In genomic region chr13:52405767-52406494, GRCh38 we compare ENCODE assay signal across 8 cellular contexts. TPM values are rescaled to one million over a fixed set of nuclear protein-coding genes. Genes with fewer than 3 reads are reported as not detected.
DNase-seq lines count a peak whose midpoint lies in the region; ATAC-seq and TF ChIP-seq lines count a peak whose summit lies in the region.

Gene THSD1, minus strand, starts transcription at chr13:52406172. Its CDS starts 3,572 bp downstream, at chr13:52402600.

- WGBS in body of pancreas, 2 donors: 0 to 1% methylated on average over 13 to 43 of the region's 68 CpGs
- WGBS in sigmoid colon, 2 donors: 1% methylated on average over 68 of the region's 68 CpGs

- peaks cover 26% of the 10 kb centered on the region for H3K27me3 Mint-ChIP-seq in CD8-positive, alpha-beta T cell (ENCODE audit: low read depth)

- peak within 1 kb of the TSS; percentile 95 for H3K4me2 ChIP-seq in PC-3 (ENCODE audit: low read length)

- no peaks in the 10 kb centered on the region for H3K9me3 Mint-ChIP-seq in CD8-positive, alpha-beta T cell

- no peaks in the 10 kb centered on the region for H4K20me1 ChIP-seq in PC-3 (ENCODE audit: low read length)

- H3K27me3 ChIP-seq in CD8-positive, alpha-beta T cell (ENCODE audit: insufficient read depth, low read length): no peaks in the 10 kb centered on the region
- H3K27me3 ChIP-seq in PC-3 (ENCODE audit: low read length) (no peaks in the 10 kb centered on the region), body of pancreas (peaks cover 0 to 12% of the 10 kb centered on the region in 2 donors), iPS-15b (ENCODE audit: control insufficient read depth, insufficient read depth, low read length) (peaks cover 34% of the 10 kb centered on the region), sigmoid colon (peaks cover 0 to 22% (median 13%) of the 10 kb centered on the region in 3 donors)

- H3K4me3 Mint-ChIP-seq in CD8-positive, alpha-beta T cell: peak within 1 kb of the TSS; percentile 71

- H3K4me1 ChIP-seq in CD8-positive, alpha-beta T cell (ENCODE audit: insufficient read depth, low read length): peaks cover 21% of the 10 kb centered on the region
- peaks cover 4% of the 10 kb centered on the region; the same call in 1 of the 2 replicates for H3K4me1 ChIP-seq in PC-3 (ENCODE audit: insufficient read depth, low read length)
- H3K4me1 ChIP-seq in body of pancreas: peaks cover 13% of the 10 kb centered on the region
- H3K4me1 ChIP-seq in iPS-15b (ENCODE audit: control insufficient read depth, insufficient read depth, low read length): peaks cover 3% of the 10 kb centered on the region
- peaks cover 0 to 15% (median 12%) of the 10 kb centered on the region in 4 donors for H3K4me1 ChIP-seq in sigmoid colon

- no peaks in the 10 kb centered on the region for H3K9me3 ChIP-seq in CD8-positive, alpha-beta T cell (ENCODE audit: low read length)
- H3K9me3 ChIP-seq in PC-3 (ENCODE audit: low read length): no peaks in the 10 kb centered on the region
- no peaks in the 10 kb centered on the region for H3K9me3 ChIP-seq in body of pancreas
- no peaks in the 10 kb centered on the region for H3K9me3 ChIP-seq in iPS-15b (ENCODE audit: control insufficient read depth, insufficient read depth, low read length)
- H3K9me3 ChIP-seq in sigmoid colon: no peaks in the 10 kb centered on the region

- H3F3A ChIP-seq in PC-3 (ENCODE audit: low read length, unreplicated experiment): no peaks in the 10 kb centered on the region

- TF ChIP-seq POLR2A in body of pancreas (IDR thresholded peaks at IDR 0.05) (no peak), sigmoid colon (IDR thresholded peaks at IDR 0.05) (no peak)

- peak within 1 kb of the TSS; percentile 46 for H3K4me3 ChIP-seq in CD8-positive, alpha-beta T cell (ENCODE audit: low read depth, low read length)
- H3K4me3 ChIP-seq in PC-3 (ENCODE audit: low read length) (peak within 1 kb of the TSS; percentile 82), body of pancreas (no peak within 1 kb of the TSS), iPS-15b (ENCODE audit: low read depth, low read length) (peak within 1 kb of the TSS; percentile 45), sigmoid colon (peak within 1 kb of the TSS; percentile 20 to 50 (median 42))

- peak in 2 of 7 experiments; percentile 12 to 51 for DNase-seq in CD8-positive, alpha-beta T cell
- peak; percentile 8 for DNase-seq in GM19240 (ENCODE audit: insufficient read length, low spot score)
- DNase-seq in PC-3: peak; percentile 31
- peak; percentile 13 to 37 (median 28) for DNase-seq in body of pancreas
- peak; percentile 82 for DNase-seq in sigmoid colon
- DNase-seq in HPDE6-E6E7 (ENCODE audit: extremely low spot score): no peak
- DNase-seq in NCI-H1694 (lab: John Stamatoyannopoulos, UW): no peak

- H2AFZ ChIP-seq in PC-3 (ENCODE audit: low read length): peak within 1 kb of the TSS; percentile 92

- H3K4me1 Mint-ChIP-seq in CD8-positive, alpha-beta T cell (ENCODE audit: low read depth): peaks cover 28% of the 10 kb centered on the region

- TF ChIP-seq CTCF in CD8-positive, alpha-beta T cell (IDR thresholded peaks at IDR 0.05): no peak
- TF ChIP-seq CTCF in PC-3 (conservative IDR thresholded peaks at IDR 0.05; ENCODE audit: low read depth, low read length) (no peak), body of pancreas (IDR thresholded peaks at IDR 0.05) (no peak), sigmoid colon (IDR thresholded peaks at IDR 0.05) (no peak)

- POLR2A ChIA-PET in CD8-positive, alpha-beta T cell (lab: Charles Lee): no interaction called here
- POLR2A ChIA-PET in PC-3 (lab: Charles Lee; ENCODE audit: unreplicated experiment): no interaction called here

- H3K9ac ChIP-seq in PC-3 (ENCODE audit: low read length) (0 out of 2 replicates have a peak within 1 kb of the TSS, but pooled peaks have one; percentile 15), iPS-15b (ENCODE audit: low read depth, low read length) (no peak within 1 kb of the TSS)

- peaks cover 5% of the 10 kb centered on the region for H3K36me3 Mint-ChIP-seq in CD8-positive, alpha-beta T cell

- H3K79me2 ChIP-seq in PC-3 (ENCODE audit: low read length): no peaks in the 10 kb centered on the region

- no peaks in the 10 kb centered on the region for H3K9me2 ChIP-seq in PC-3 (replicated peaks; ENCODE audit: low read length)

- no peaks in the 10 kb centered on the region for H3K36me3 ChIP-seq in CD8-positive, alpha-beta T cell (ENCODE audit: insufficient read depth, low read length)
- no peaks in the 10 kb centered on the region for H3K36me3 ChIP-seq in PC-3 (ENCODE audit: low read depth, low read length)
- no peaks in the 10 kb centered on the region for H3K36me3 ChIP-seq in body of pancreas (replicated peaks in 1 of 2; ENCODE audit: insufficient read depth in 1 of 2, low read depth in 2 of 2)
- H3K36me3 ChIP-seq in iPS-15b (ENCODE audit: control insufficient read depth, insufficient read depth, low read length): no peaks in the 10 kb centered on the region
- peaks cover 0 to 17% (median 0%) of the 10 kb centered on the region in 4 donors for H3K36me3 ChIP-seq in sigmoid colon

- no peak within 1 kb of the TSS for H3K27ac ChIP-seq in CD8-positive, alpha-beta T cell (ENCODE audit: low read depth, low read length)
- no peak within 1 kb of the TSS for H3K27ac ChIP-seq in PC-3 (ENCODE audit: low read length)
- no peak within 1 kb of the TSS for H3K27ac ChIP-seq in body of pancreas
- peak within 1 kb of the TSS; percentile 4 to 49 (median 18) for H3K27ac ChIP-seq in sigmoid colon

- peak within 1 kb of the TSS; percentile 17 for H3K27ac Mint-ChIP-seq in CD8-positive, alpha-beta T cell

- CTCF ChIA-PET in CD8-positive, alpha-beta T cell (lab: Charles Lee): interaction anchor here (0.6 to 1.7 kb wide), 2 partner anchors 44 to 76 kb away, joined by 3 to 4 read pairs; partner anchors contain the start of gene VPS36
- CTCF ChIA-PET in PC-3 (lab: Charles Lee): no interaction called here

- peak; percentile 61 for ATAC-seq in CD8-positive, alpha-beta T cell
- ATAC-seq in PC-3: peak; percentile 72
- peak; percentile 70 for ATAC-seq in body of pancreas

- intact Hi-C loops in CD8-positive, alpha-beta T cell (cut with DNase I, micrococcal nuclease): no loop called here
- intact Hi-C loops in PC-3 (cut with micrococcal nuclease): loop anchor here (10.0 kb wide), 1 partner anchor 61 kb away; no protein-coding TSS in a partner anchor
- intact Hi-C loops in body of pancreas (cut with DNase I): no loop called here
- intact Hi-C loops in sigmoid colon (cut with DNase I): no loop called here

- BruUV-seq in PC-3 (replicated peaks; lab: Mats Ljungman, UMichigan): TSS peak; percentile 22

- no peak for TF ChIP-seq EP300 in sigmoid colon (IDR thresholded peaks at IDR 0.05)

RNA-seq across cellular contexts. Expression of gene THSD1, which starts in this region (rescaled TPM):
- under 1 TPM; 0.25 to 0.38 TPM for total RNA-seq in CD8-positive, alpha-beta T cell
- total RNA-seq in PC-3 (2014; rRNA removed) (1.0 and 1.3 TPM in 2 replicates), body of pancreas (1 to 10 TPM; 1.3 TPM), sigmoid colon (1 to 10 TPM; 3.0 to 6.4 (median 4.8) TPM)
- 1 to 10 TPM in 1 of 3 donors, under 1 TPM in 1, not detected in 1; 0.60 to 1.6 TPM for polyA plus RNA-seq in sigmoid colon

Comparison
In these comparisons a context has a peak if more than half of its experiments do, and no peak if none do; other contexts are left out.
1. Peak in ATAC-seq and H3K4me3 ChIP-seq in CD8-positive, alpha-beta T cell; RNA of the gene not detected or under 1 TPM.
2. DNase-seq: peak in GM19240 (single experiment), PC-3 (single experiment), body of pancreas (4 of 4) and sigmoid colon (single experiment); none in HPDE6-E6E7 (single experiment) and NCI-H1694 (single experiment).
3. H3K27ac ChIP-seq: peak in sigmoid colon (4 of 4); none in CD8-positive, alpha-beta T cell (single experiment), PC-3 (single experiment) and body of pancreas (0 of 4).
4. H3K4me3 ChIP-seq: peak in PC-3 (single experiment), iPS-15b (single experiment) and sigmoid colon (4 of 4); none in body of pancreas (0 of 2).
5. Peak in every context shown above with its lines, with median percentiles within 50 percentile points of each other: ATAC-seq.